In the genomic region with DNA sequence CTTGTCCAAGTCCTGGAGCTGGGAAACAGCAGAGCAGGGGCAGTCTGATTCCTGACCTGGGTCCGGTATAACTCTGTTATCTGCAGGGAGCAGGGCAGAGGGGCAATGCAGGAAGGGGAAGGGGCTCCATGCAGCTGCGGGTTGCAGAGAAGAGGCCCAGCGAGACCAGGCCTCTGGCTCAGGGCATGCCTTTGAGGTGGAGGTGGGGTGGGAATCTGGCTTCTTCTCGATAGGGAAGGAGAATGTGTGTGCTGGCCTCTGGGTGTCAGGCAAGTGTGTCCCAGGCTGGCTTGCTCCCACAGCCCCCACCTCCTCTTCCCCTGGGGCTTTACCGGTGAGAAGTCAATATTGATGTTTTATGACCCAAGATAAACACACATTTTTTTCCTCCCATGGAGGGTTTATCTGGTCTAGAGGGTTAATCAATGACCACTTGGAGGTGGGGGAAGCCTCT, we compare ENCODE assay signal across 18 cellular contexts.
DNase-seq lines count a peak whose midpoint lies in the region; ATAC-seq and TF ChIP-seq lines count a peak whose summit lies in the region.
"Had no signal": no experiment of that assay in that cellular context is flagged by ENCODE, and none has a peak within 500 bp of the region (broad histone marks: within the 10 kb centered on the region; RNA-seq: fewer than 3 reads in every experiment).

No MANE protein-coding gene starts in this region.

- CTCF ChIA-PET in Caco-2 (lab: Charles Lee): interaction anchor here (0.6 to 1.9 kb wide), 25 partner anchors 9 to 249 kb away, joined by 3 to 17 read pairs (median 4); a partner anchor contains a TSS
- CTCF ChIA-PET in PC-3 (lab: Charles Lee): interaction anchor here (0.9 kb wide), 1 partner anchor 33 kb away, joined by 3 read pairs; no protein-coding TSS in a partner anchor
- CTCF ChIA-PET in CD4-positive, alpha-beta T cell (lab: Charles Lee): interaction anchor here (1.1 kb wide), 1 partner anchor 505 kb away, joined by 4 read pairs; no protein-coding TSS in a partner anchor
- CTCF ChIA-PET in A673 (lab: Charles Lee): no interaction called here

- no peak for ATAC-seq in PC-3
- no peak for ATAC-seq in CD4-positive, alpha-beta T cell (ENCODE audit: poor library complexity)
- no peak for ATAC-seq in HG03280 (IDR thresholded peaks at IDR 0.05; ENCODE audit: unreplicated experiment)
- ATAC-seq: activated naive CD4-positive, alpha-beta T cell treated with anti-CD3 and anti-CD28 coated beads, Interleukin-2, amount 50 U/mL, for 72 hours; esophagus mucosa had no signal

- intact Hi-C loops in Caco-2 (cut with micrococcal nuclease; ENCODE audit: unreplicated experiment) (loop anchor here (1.0 to 5.0 kb wide), 12 partner anchors 20 to 505 kb away; a partner anchor contains a TSS), PC-3 (cut with micrococcal nuclease) (loop anchor here (5.0 kb wide), 1 partner anchor 43 kb away; no protein-coding TSS in a partner anchor), A673 (cut with micrococcal nuclease; ENCODE audit: unreplicated experiment) (loop anchor here (10.0 kb wide), 1 partner anchor 145 kb away; no protein-coding TSS in a partner anchor)
- intact Hi-C loops in CD4-positive, alpha-beta T cell (cut with DNase I, micrococcal nuclease): loop anchor here in 1 of 2 experiments (10.0 kb wide), 1 partner anchor 145 kb away; no protein-coding TSS in a partner anchor

- H3K9me3 ChIP-seq in Caco-2: peaks cover 7% of the 10 kb centered on the region
- no peaks in the 10 kb centered on the region for H3K9me3 ChIP-seq in PC-3 (ENCODE audit: low read length)
- no peaks in the 10 kb centered on the region for H3K9me3 ChIP-seq in CD4-positive, alpha-beta T cell (ENCODE audit: control insufficient read depth, low read length)
- no peaks in the 10 kb centered on the region for H3K9me3 ChIP-seq in A673 (ENCODE audit: low read depth, low read length, poor library complexity, severe bottlenecking)

- H3K9me2 ChIP-seq in PC-3 (replicated peaks; ENCODE audit: low read length): no peaks in the 10 kb centered on the region

- H3K27me3 ChIP-seq in Caco-2 (replicated peaks; ENCODE audit: control insufficient read depth, insufficient read depth, low read length): no peaks in the 10 kb centered on the region
- H3K27me3 ChIP-seq in PC-3 (ENCODE audit: low read length): no peaks in the 10 kb centered on the region
- no peaks in the 10 kb centered on the region for H3K27me3 ChIP-seq in CD4-positive, alpha-beta T cell (ENCODE audit: control insufficient read depth, insufficient read depth, low read length)
- H3K27me3 ChIP-seq in A673 (replicated peaks; ENCODE audit: insufficient read depth, low read depth, low read length, poor library complexity): no peaks in the 10 kb centered on the region

- no peak overlapping the region for H3K9ac ChIP-seq in PC-3 (ENCODE audit: low read length)
- H3K9ac ChIP-seq: GM23248 had no signal

- H3K4me3 Mint-ChIP-seq in Caco-2 (ENCODE audit: unreplicated experiment) (peak overlapping the region; percentile 2), progenitor cell of endocrine pancreas (ENCODE audit: low read depth) (peak overlapping the region; percentile 17)
- no peak overlapping the region for H3K4me3 Mint-ChIP-seq in CD4-positive, alpha-beta T cell
- H3K4me3 Mint-ChIP-seq: activated CD4-positive, alpha-beta T cell treated with anti-CD3 and anti-CD28 coated beads, Interleukin-2, amount 10 ng/mL, durations not matched to agents 24 days and 14 days; brain; nephron progenitor cell had no signal

- H3K9me3 Mint-ChIP-seq in Caco-2 (ENCODE audit: unreplicated experiment) (peaks cover 12% of the 10 kb centered on the region), progenitor cell of endocrine pancreas (ENCODE audit: low read depth) (no peaks in the 10 kb centered on the region)
- H3K9me3 Mint-ChIP-seq in CD4-positive, alpha-beta T cell: no peaks in the 10 kb centered on the region
- H3K9me3 Mint-ChIP-seq: activated CD4-positive, alpha-beta T cell treated with anti-CD3 and anti-CD28 coated beads, Interleukin-2, amount 10 ng/mL, durations not matched to agents 24 days and 14 days; activated naive CD4-positive, alpha-beta T cell treated with anti-CD3 and anti-CD28 coated beads, Interleukin-2, amount 50 U/mL, for 72 hours had no signal

- POLR2A ChIA-PET in Caco-2 (lab: Charles Lee): interaction anchor here (0.6 to 2.1 kb wide), 10 partner anchors 26 to 247 kb away, joined by 3 to 10 read pairs (median 4); a partner anchor contains a TSS
- POLR2A ChIA-PET in PC-3 (lab: Charles Lee; ENCODE audit: unreplicated experiment): no interaction called here
- POLR2A ChIA-PET in CD4-positive, alpha-beta T cell (lab: Charles Lee): interaction anchor here (0.5 kb wide), 1 partner anchor 18 kb away, joined by 3 read pairs; no protein-coding TSS in a partner anchor
- POLR2A ChIA-PET in A673 (lab: Charles Lee; ENCODE audit: low non-redundant PET): no interaction called here

- no peak overlapping the region for H2AFZ ChIP-seq in PC-3 (ENCODE audit: low read length)
- H2AFZ ChIP-seq: GM23248 had no signal

- H3K27me3 Mint-ChIP-seq in Caco-2 (ENCODE audit: insufficient read depth, unreplicated experiment) (no peaks in the 10 kb centered on the region), progenitor cell of endocrine pancreas (no peaks in the 10 kb centered on the region)
- no peaks in the 10 kb centered on the region for H3K27me3 Mint-ChIP-seq in CD4-positive, alpha-beta T cell

- no peaks in the 10 kb centered on the region for H4K20me1 ChIP-seq in PC-3 (ENCODE audit: low read length)

- H3K4me1 ChIP-seq in Caco-2 (peaks cover 65% of the 10 kb centered on the region), PC-3 (ENCODE audit: insufficient read depth, low read length) (peaks cover 15% of the 10 kb centered on the region), A673 (ENCODE audit: insufficient read depth, low read length, poor library complexity, severe bottlenecking) (no peaks in the 10 kb centered on the region)

- H3K36me3 Mint-ChIP-seq in Caco-2 (ENCODE audit: insufficient read depth, unreplicated experiment) (peaks cover 16% of the 10 kb centered on the region), progenitor cell of endocrine pancreas (ENCODE audit: insufficient read depth) (peaks cover 8% of the 10 kb centered on the region)
- no peaks in the 10 kb centered on the region for H3K36me3 Mint-ChIP-seq in CD4-positive, alpha-beta T cell (ENCODE audit: low read depth)
- H3K36me3 Mint-ChIP-seq: activated naive CD4-positive, alpha-beta T cell treated with anti-CD3 and anti-CD28 coated beads, Interleukin-2, amount 50 U/mL, for 72 hours; brain had no signal

- H3K4me2 ChIP-seq in PC-3 (ENCODE audit: low read length): no peak overlapping the region

- TSS peak; percentile 43 for BruUV-seq in Caco-2 (replicated peaks; lab: Mats Ljungman, UMichigan)
- no TSS peak for BruUV-seq in PC-3 (replicated peaks; lab: Mats Ljungman, UMichigan)
- BruUV-seq in A673 (replicated peaks; lab: Mats Ljungman, UMichigan): no TSS peak

- H3K27ac Mint-ChIP-seq in Caco-2 (ENCODE audit: unreplicated experiment) (peak overlapping the region; percentile 84), progenitor cell of endocrine pancreas (peak overlapping the region; percentile 97)
- H3K27ac Mint-ChIP-seq in CD4-positive, alpha-beta T cell: no peak overlapping the region
- H3K27ac Mint-ChIP-seq: activated CD4-positive, alpha-beta T cell treated with anti-CD3 and anti-CD28 coated beads, Interleukin-2, amount 10 ng/mL, durations not matched to agents 24 days and 14 days; activated naive CD4-positive, alpha-beta T cell treated with anti-CD3 and anti-CD28 coated beads, Interleukin-2, amount 50 U/mL, for 72 hours; nephron progenitor cell had no signal

- no peak overlapping the region for H3K4me3 ChIP-seq in Caco-2 (ENCODE audit: low read depth, low read length)
- H3K4me3 ChIP-seq in PC-3 (ENCODE audit: low read length): no peak overlapping the region
- no peak overlapping the region for H3K4me3 ChIP-seq in A673 (ENCODE audit: low read depth, low read length, poor library complexity, severe bottlenecking)
- H3K4me3 ChIP-seq: GM23248 had no signal

- peaks cover 68% of the 10 kb centered on the region for H3K4me1 Mint-ChIP-seq in Caco-2 (ENCODE audit: low read depth, unreplicated experiment)
- peaks cover 58% of the 10 kb centered on the region for H3K4me1 Mint-ChIP-seq in progenitor cell of endocrine pancreas (ENCODE audit: low read depth)
- peaks cover 9% of the 10 kb centered on the region for H3K4me1 Mint-ChIP-seq in CD4-positive, alpha-beta T cell (ENCODE audit: low read depth)
- H3K4me1 Mint-ChIP-seq: activated CD4-positive, alpha-beta T cell treated with anti-CD3 and anti-CD28 coated beads, Interleukin-2, amount 10 ng/mL, durations not matched to agents 24 days and 14 days had no signal

- no peaks in the 10 kb centered on the region for H3F3A ChIP-seq in PC-3 (ENCODE audit: low read length, unreplicated experiment)

- H3K27ac ChIP-seq in PC-3 (ENCODE audit: low read length) (no peak overlapping the region), A673 (ENCODE audit: low read depth, low read length, poor library complexity, severe bottlenecking) (no peak overlapping the region)
- H3K27ac ChIP-seq in CD4-positive, alpha-beta T cell (ENCODE audit: low read depth, low read length): no peak overlapping the region
- H3K27ac ChIP-seq: GM23248 had no signal

- peak; percentile 97 to 99 for DNase-seq in Caco-2
- DNase-seq in PC-3: peak; percentile 45
- peak; percentile 31 for DNase-seq in kidney tubule cell (ENCODE audit: low spot score)
- DNase-seq in progenitor cell of endocrine pancreas (ENCODE audit: low spot score, unreplicated experiment): peak; percentile 55
- no peak for DNase-seq in CD4-positive, alpha-beta T cell
- DNase-seq in RPMI8226: no peak
- no peak for DNase-seq in A673 (ENCODE audit: low spot score)
- DNase-seq: activated CD4-positive, alpha-beta T cell treated with anti-CD3 and anti-CD28 coated beads, Interleukin-2, amount 10 ng/mL, durations not matched to agents 24 days and 14 days; GM23248; MV-4-11; NCI-H2107; NCI-H526 treated with DMSO at 0.1 percent for 48 hours; nephron progenitor cell; stimulated activated CD4-positive, alpha-beta T cell treated with anti-CD3 and anti-CD28 coated beads, Interleukin-1b, Interleukin-23, amount 100 ng/mL, for 48 hours had no signal

- H3K79me2 ChIP-seq in PC-3 (ENCODE audit: low read length): no peaks in the 10 kb centered on the region

- TF ChIP-seq CTCF in Caco-2 (IDR thresholded peaks at IDR 0.05; ENCODE audit: insufficient read depth in 1 of 2, low read depth in 1 of 2, low read length in 1 of 2, severe bottlenecking in 1 of 2, unreplicated experiment in 1 of 2): peak; percentile 22 to 76
- TF ChIP-seq CTCF in PC-3 (conservative IDR thresholded peaks at IDR 0.05; ENCODE audit: low read depth, low read length): 0 out of 2 replicates have a peak, but pooled peaks have one; percentile 10
- peak; percentile 44 for TF ChIP-seq CTCF in progenitor cell of endocrine pancreas (IDR thresholded peaks at IDR 0.05; ENCODE audit: unreplicated experiment)
- no peak for TF ChIP-seq CTCF in CD4-positive, alpha-beta T cell (IDR thresholded peaks at IDR 0.05)
- no peak for TF ChIP-seq CTCF in A673 (conservative IDR thresholded peaks at IDR 0.05; ENCODE audit: low read depth, low read length)

- H3K36me3 ChIP-seq in Caco-2 (ENCODE audit: control insufficient read depth, insufficient read depth, low read length) (no peaks in the 10 kb centered on the region), PC-3 (ENCODE audit: low read depth, low read length) (no peaks in the 10 kb centered on the region), A673 (ENCODE audit: insufficient read depth, low read length, poor library complexity, severe bottlenecking) (no peaks in the 10 kb centered on the region)

Comparison
In these comparisons a context has a peak if more than half of its experiments do, and no peak if none do; other contexts are left out.
1. DNase-seq: peak in Caco-2 (2 of 2), PC-3 (single experiment), kidney tubule cell (single experiment) and progenitor cell of endocrine pancreas (single experiment); none in CD4-positive, alpha-beta T cell (0 of 10), RPMI8226 (single experiment) and A673 (single experiment).
2. CTCF ChIP-seq: peak in Caco-2 (2 of 2), PC-3 (single experiment) and progenitor cell of endocrine pancreas (single experiment); none in CD4-positive, alpha-beta T cell (single experiment) and A673 (single experiment).
3. POLR2A ChIA-PET loops: an anchor here in Caco-2 (0.6 to 2.1 kb wide) and CD4-positive, alpha-beta T cell (0.5 kb wide); none called in PC-3 and A673.